Comparison of ENCODE assay signal across 24 cellular contexts in the genomic region with DNA sequence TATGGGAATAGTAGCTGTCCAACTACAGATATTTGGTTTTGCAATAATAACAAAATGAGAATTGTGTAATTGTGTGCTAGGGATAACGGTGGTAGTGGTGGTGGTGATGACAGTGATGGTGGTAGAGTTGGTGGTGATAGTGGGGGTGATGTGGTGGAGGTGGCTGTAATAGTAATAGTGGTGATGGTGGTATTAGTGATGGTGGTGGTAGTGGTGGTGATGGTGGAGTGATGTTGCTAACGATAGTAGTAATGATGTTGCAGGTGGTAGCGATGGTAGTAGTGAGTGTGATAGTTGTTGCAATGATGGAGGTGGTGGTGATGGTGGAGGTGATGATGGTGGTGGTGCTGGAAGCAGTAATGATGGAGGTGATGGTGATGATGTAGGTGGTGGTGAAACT.
"Had no signal": no experiment of that assay in that cellular context is flagged by ENCODE, and none has a peak within 500 bp of the region (broad histone marks: within the 10 kb centered on the region; RNA-seq: fewer than 3 reads in every experiment).

No MANE protein-coding gene starts in this region.

- H3K27ac Mint-ChIP-seq: dendritic cell treated with granulocyte-macrophage colony-stimulating factor and Interleukin-4, amounts not matched to agents 40 ng/mL and 50 ng/mL, for 4 days; effector memory CD8-positive, alpha-beta T cell; endodermal cell; mesothelial cell of epicardium had no signal

- DNase-seq: cerebellar nuclear complex; cortex of kidney; effector CD8-positive, alpha-beta T cell; effector memory CD8-positive, alpha-beta T cell; endodermal cell; erythroblast; esophagus squamous epithelium; foreskin fibroblast; foreskin melanocyte; gastrocnemius medialis; glutamatergic neuron; head of caudate nucleus; heart right ventricle; hippocampal formation; left cardiac atrium; left lung; left ventricle myocardium superior; lower lobe of right lung; mesenchymal stem cell; mucosa of descending colon had no signal

- H3K4me1 ChIP-seq: esophagus squamous epithelium, gastrocnemius medialis, heart right ventricle, left lung, lower lobe of right lung had no signal

- H3K36me3 Mint-ChIP-seq: mesothelial cell of epicardium had no signal

- ATAC-seq: effector memory CD8-positive, alpha-beta T cell; esophagus mucosa; gastrocnemius medialis; heart right ventricle; left cardiac atrium; left lung; left ventricle myocardium superior; lower lobe of right lung; mucosa of descending colon had no signal

- H3K4me3 ChIP-seq: esophagus squamous epithelium, gastrocnemius medialis, heart right ventricle, left lung, lower lobe of right lung, mucosa of descending colon had no signal

- H3K36me3 ChIP-seq: esophagus squamous epithelium, gastrocnemius medialis, heart right ventricle, left lung, lower lobe of right lung had no signal

- H3K4me3 Mint-ChIP-seq: dendritic cell treated with granulocyte-macrophage colony-stimulating factor and Interleukin-4, amounts not matched to agents 40 ng/mL and 50 ng/mL, for 4 days; effector memory CD8-positive, alpha-beta T cell; endodermal cell; mesothelial cell of epicardium had no signal

- H3K27me3 ChIP-seq: esophagus squamous epithelium, gastrocnemius medialis, heart right ventricle, left lung had no signal

- H3K27ac ChIP-seq: epithelial cell of prostate, esophagus squamous epithelium, gastrocnemius medialis, heart right ventricle, left lung, lower lobe of right lung had no signal

- H3K27me3 Mint-ChIP-seq: dendritic cell treated with granulocyte-macrophage colony-stimulating factor and Interleukin-4, amounts not matched to agents 40 ng/mL and 50 ng/mL, for 4 days had no signal

- H3K9me3 ChIP-seq: esophagus squamous epithelium, gastrocnemius medialis had no signal
